Comparison of ENCODE assay signal across 1 cellular context in genomic region chr1:212749924-212750535, GRCh38.
A peak's percentile ranks its signal among the peaks of the same experiment; 100 is the strongest.
TF ChIP-seq lines count a peak whose summit lies in the region.

No MANE protein-coding gene starts in this region.

TF ChIP-seq in IMR-90, 13 proteins besides CTCF, POLR2A, EP300 and RAD21:
- no peak for TF ChIP-seq MXI1 (IDR thresholded peaks at IDR 0.05; ENCODE audit: borderline replicate concordance, low read depth, low read length)
- TF ChIP-seq SMC3 (IDR thresholded peaks at IDR 0.05; ENCODE audit: low read depth, low read length), result peak; percentile 67
- TF ChIP-seq MAFK (IDR thresholded peaks at IDR 0.05; ENCODE audit: low read depth, low read length), result no peak
- TF ChIP-seq CHD1 (IDR thresholded peaks at IDR 0.05; ENCODE audit: low read depth, low read length), result no peak
- TF ChIP-seq BHLHE40 (IDR thresholded peaks at IDR 0.05; ENCODE audit: low read depth, low read length), result no peak
